8 cellular contexts compared by ENCODE assay signal in genomic region chrX:107775734-107776511, GRCh38. TPM values are rescaled to one million over a fixed set of nuclear protein-coding genes. Genes with fewer than 3 reads are reported as not detected.
DNase-seq lines count a peak whose midpoint lies in the region; ATAC-seq, FAIRE-seq and TF ChIP-seq lines count a peak whose summit lies in the region.

TSS of gene TSC22D3 (minus strand) at chrX:107775787. CDS start at chrX:107775419, 368 bp downstream.

- POLR2A ChIA-PET in A549 (lab: Yijun Ruan, JAX): interaction anchor here (1.0 to 3.5 kb wide), 6 partner anchors 44 to 148 kb away, joined by 3 to 29 read pairs (median 4); partner anchors contain the start of gene PRPS1

- H3K27ac Mint-ChIP-seq in central memory CD8-positive, alpha-beta T cell (ENCODE audit: low read depth): peak within 1 kb of the TSS; percentile 85

- peak within 1 kb of the TSS; percentile 81 for H3K4me3 Mint-ChIP-seq in central memory CD8-positive, alpha-beta T cell

- H3K4me2 ChIP-seq in A549 (peak within 1 kb of the TSS; percentile 97), smooth muscle cell (peak within 1 kb of the TSS; percentile 96)

- peak within 1 kb of the TSS; percentile 23 for H3K9ac ChIP-seq in smooth muscle cell (ENCODE audit: low read depth)

- no peaks in the 10 kb centered on the region for H3K36me3 ChIP-seq in smooth muscle cell (ENCODE audit: low read depth)

- H2AFZ ChIP-seq in smooth muscle cell (ENCODE audit: low read depth): peak within 1 kb of the TSS; percentile 98

- H3K4me3 ChIP-seq in A549 (peak within 1 kb of the TSS; percentile 56), smooth muscle cell (peak within 1 kb of the TSS; percentile 64)

- H3K9me3 Mint-ChIP-seq in central memory CD8-positive, alpha-beta T cell: no peaks in the 10 kb centered on the region

- no peaks in the 10 kb centered on the region for H3K27me3 Mint-ChIP-seq in central memory CD8-positive, alpha-beta T cell

- H3F3A ChIP-seq in smooth muscle cell (ENCODE audit: low read depth): no peaks in the 10 kb centered on the region

- H3K4me1 Mint-ChIP-seq in central memory CD8-positive, alpha-beta T cell: peaks cover 20% of the 10 kb centered on the region

- no peak for TF ChIP-seq POLR2A in A549 (IDR thresholded peaks at IDR 0.05; ENCODE audit: low read length)

- FAIRE-seq in A549 (lab: Jason Lieb, UNC): peak; percentile 56

- H3K27ac ChIP-seq in A549 (peak within 1 kb of the TSS; percentile 74 to 81), smooth muscle cell (ENCODE audit: low read depth) (no peak within 1 kb of the TSS)

- no peaks in the 10 kb centered on the region for H3K79me2 ChIP-seq in smooth muscle cell (ENCODE audit: low read depth)

- peak; percentile 68 to 71 for DNase-seq in A549 (ENCODE audit: low read depth in 1 of 2, low spot score in 1 of 2)
- DNase-seq in NCI-H2171 treated with DMSO at 0.1 percent for 48 hours (lab: John Stamatoyannopoulos, UW): peak; percentile 53
- peak; percentile 3 for DNase-seq in activated CD4-positive, CD25-positive, alpha-beta regulatory T cell treated with anti-CD3 and anti-CD28 coated beads, Interleukin-2, amount 50 U/mL, for 16 hours (ENCODE audit: low read depth, low spot score)
- peak; percentile 17 to 47 for DNase-seq in central memory CD8-positive, alpha-beta T cell (ENCODE audit: low spot score in 2 of 2)
- DNase-seq in iris pigment epithelial cell (ENCODE audit: low read depth): peak; percentile 66
- peak; percentile 48 for DNase-seq in smooth muscle cell (lab: John Stamatoyannopoulos, UW; ENCODE audit: unreplicated experiment)

- 0 out of 3 replicates have a peak, but pooled peaks cover 4% of the 10 kb centered on the region for H3K4me1 ChIP-seq in A549
- H3K4me1 ChIP-seq in smooth muscle cell (ENCODE audit: low read depth): peaks cover 16% of the 10 kb centered on the region

- H3K9me3 ChIP-seq in A549 (no peaks in the 10 kb centered on the region), smooth muscle cell (replicated peaks; ENCODE audit: low read depth) (no peaks in the 10 kb centered on the region)

- no peaks in the 10 kb centered on the region for H4K20me1 ChIP-seq in smooth muscle cell (ENCODE audit: low read depth)

- ATAC-seq in A549: peak; percentile 89 to 94
- peak; percentile 64 for ATAC-seq in GM18858 (IDR thresholded peaks at IDR 0.05; ENCODE audit: unreplicated experiment)
- peak; percentile 87 for ATAC-seq in HG03066 (IDR thresholded peaks at IDR 0.05; ENCODE audit: low read depth, unreplicated experiment)
- peak; percentile 83 for ATAC-seq in central memory CD8-positive, alpha-beta T cell (replicated peaks; ENCODE audit: extremely low read depth, poor library complexity, severe bottlenecking)

- 0% methylated on average over 5 of the region's 59 CpGs for WGBS in A549 (ENCODE audit: missing lambda C conversion rate)
- 1% methylated on average over 43 of the region's 59 CpGs for WGBS in smooth muscle cell (ENCODE audit: low lambda C conversion rate)

- H3K36me3 Mint-ChIP-seq in central memory CD8-positive, alpha-beta T cell (ENCODE audit: insufficient read depth): peaks cover 6% of the 10 kb centered on the region

- peaks cover 38% of the 10 kb centered on the region for H3K27me3 ChIP-seq in smooth muscle cell (ENCODE audit: low read depth)

- no peak for TF ChIP-seq CTCF in A549 (IDR thresholded peaks at IDR 0.05)
- TF ChIP-seq CTCF in smooth muscle cell (IDR thresholded peaks at IDR 0.05; ENCODE audit: borderline replicate concordance, insufficient read depth, poor library complexity, severe bottlenecking): peak; percentile 4

- TF ChIP-seq RAD21 in A549 (conservative IDR thresholded peaks at IDR 0.05 in 1 of 2, IDR thresholded peaks at IDR 0.05 in 1 of 2): peak; percentile 19 to 37; a peak in 3 of 5 replicates

- TF ChIP-seq EP300 in A549 (IDR thresholded peaks at IDR 0.05): no peak

- CTCF ChIA-PET in A549 (lab: Yijun Ruan, JAX): interaction anchor here (0.6 to 10.1 kb wide), 24 partner anchors 9 to 901 kb away, joined by 3 to 236 read pairs (median 4); partner anchors contain the start of gene MORC4

TF ChIP-seq in A549, 52 proteins besides CTCF, POLR2A, EP300 and RAD21:
- no peak for TF ChIP-seq KDM5A (IDR thresholded peaks at IDR 0.05)
- peak; percentile 42; the same call in 1 of the 2 replicates for TF ChIP-seq E2F6 (IDR thresholded peaks at IDR 0.05; ENCODE audit: borderline replicate concordance, low read depth)
- TF ChIP-seq ELK1 (IDR thresholded peaks at IDR 0.05; ENCODE audit: low read depth, low read length): no peak
- peak; percentile 30; the same call in 1 of the 2 replicates for TF ChIP-seq MAX (IDR thresholded peaks at IDR 0.05)
- TF ChIP-seq MAZ (IDR thresholded peaks at IDR 0.05; ENCODE audit: borderline replicate concordance, low read depth, low read length): no peak
- TF ChIP-seq SMC3 (IDR thresholded peaks at IDR 0.05): peak; percentile 28; the same call in 1 of the 3 replicates
- no peak for TF ChIP-seq HOXB5 (CRISPR knock-in tag; IDR thresholded peaks at IDR 0.05)
- TF ChIP-seq PHF8 (IDR thresholded peaks at IDR 0.05; ENCODE audit: borderline replicate concordance, low read depth): no peak
- no peak for TF ChIP-seq JUNB (IDR thresholded peaks at IDR 0.05)
- no peak for TF ChIP-seq RFX5 (IDR thresholded peaks at IDR 0.05)

RNA-seq across cellular contexts. Expression of gene TSC22D3, which starts in this region (rescaled TPM):
- polyA plus RNA-seq in A549 (2011; rRNA removed) (51.8 and 65.4 TPM in 2 replicates), A549 (2017; fragmentation: RNase III; extraction: RNeasy Plus Mini Kit Qiagen cat#74134 plus additional on column Dnase treatment) (10.8 to 13.3 TPM (median 12.2 TPM) in 3 replicates), smooth muscle cell (202 and 271 TPM in 2 replicates)
- polyA plus RNA-seq in A549 (2012; cell fraction: cytosol; rRNA removed): 24.0 and 25.1 TPM in 2 replicates
- polyA plus RNA-seq in A549 (2012; cell fraction: nucleus; rRNA removed): 55.5 and 76.3 TPM in 2 replicates
- polyA minus RNA-seq in A549 (2011; rRNA and poly(A)+ RNA removed): 31.0 and 33.9 TPM in 2 replicates
- 144 and 163 TPM in 2 replicates for total RNA-seq in smooth muscle cell

Comparison
In these comparisons a context has a peak if more than half of its experiments do, and no peak if none do; other contexts are left out.
1. DNase-seq: peak in every context shown above with its lines; median percentile 70 in A549; 66 in iris pigment epithelial cell; 53 in NCI-H2171 treated with DMSO at 0.1 percent for 48 hours; 48 in smooth muscle cell; 32 in central memory CD8-positive, alpha-beta T cell; 3 in activated CD4-positive, CD25-positive, alpha-beta regulatory T cell treated with anti-CD3 and anti-CD28 coated beads, Interleukin-2, amount 50 U/mL, for 16 hours.